Comparison of ENCODE assay signal across 26 cellular contexts in genomic region chr3:88574210-88574609, GRCh38.
"Had no signal": no experiment of that assay in that cellular context is flagged by ENCODE, and none has a peak within 500 bp of the region (broad histone marks: within the 10 kb centered on the region; RNA-seq: fewer than 3 reads in every experiment).

No MANE protein-coding gene starts in this region.

- ATAC-seq: K562, Panc1, Right ventricle myocardium inferior, SK-N-SH treated with all-trans-retinoic acid at 6 μM for 48 hours had no signal

- H3K9ac ChIP-seq: KMS-11 had no signal

- H3K4me3 Mint-ChIP-seq: IgD-negative memory B cell had no signal

- H3K27ac ChIP-seq: HL-60, KMS-11, RWPE1, SJCRH30 had no signal

- H3K27ac Mint-ChIP-seq: IgD-negative memory B cell had no signal

- H3K4me3 ChIP-seq: K562, SJCRH30 had no signal

- H3K4me1 Mint-ChIP-seq: IgD-negative memory B cell had no signal

- H3K9me3 ChIP-seq: SJCRH30 had no signal

- H3K4me1 ChIP-seq: SJCRH30 had no signal

- H3K27me3 Mint-ChIP-seq: IgD-negative memory B cell had no signal

- DNase-seq: Kasumi-1, MM.1S, MV-4-11, NCI-H1048, NCI-H1105, NCI-H1417, NCI-H1436 treated with DMSO at 0.1 percent for 48 hours, NCI-H1694 treated with DMSO at 0.1 percent for 48 hours, NCI-H1930, NCI-H2081, NCI-H2107, NCI-H2227 treated with DMSO at 0.1 percent for 48 hours, NCI-H510A, NCI-H524 treated with DMSO at 0.1 percent for 48 hours, NCI-H69, NCI-H774, SHP77 treated with DMSO at 0.1 percent for 48 hours, SJCRH30 had no signal

- H3K36me3 Mint-ChIP-seq: IgD-negative memory B cell had no signal

- H3K36me3 ChIP-seq: SJCRH30 had no signal

- H3K4me2 ChIP-seq: KMS-11 had no signal

- H3K27me3 ChIP-seq: SJCRH30 had no signal
